1 cellular context compared by ENCODE assay signal in genomic region chr13:114025432-114026127, GRCh38.
TF ChIP-seq lines count a peak whose summit lies in the region.

No MANE protein-coding gene starts in this region.

TF ChIP-seq in K562, 482 proteins besides CTCF, POLR2A, EP300 and RAD21 (continued from another document):
- no peak for TF ChIP-seq PRPF4 (IDR thresholded peaks at IDR 0.05; ENCODE audit: insufficient read depth, low read depth, low read length, poor library complexity, severe bottlenecking)
TF ChIP-seq in K562: peak in this region for 1.
